ENCODE assay signal across 8 cellular contexts in genomic region chr1:213987422-213987875, GRCh38. TPM values are rescaled to one million over a fixed set of nuclear protein-coding genes. Genes with fewer than 3 reads are reported as not detected.
DNase-seq lines count a peak whose midpoint lies in the region; FAIRE-seq and TF ChIP-seq lines count a peak whose summit lies in the region.

No MANE protein-coding gene starts in this region.

- H3K4me1 ChIP-seq in NT2/D1 (ENCODE audit: insufficient read depth, insufficient read length) (peaks cover 11% of the 10 kb centered on the region), endothelial cell of umbilical vein (ENCODE audit: control insufficient read depth, extremely low read depth, insufficient read depth, low read length) (peaks cover 16% of the 10 kb centered on the region)

- FAIRE-seq in endothelial cell of umbilical vein (lab: Jason Lieb, UNC): peak; percentile 33

- no peaks in the 10 kb centered on the region for H3K9me1 ChIP-seq in endothelial cell of umbilical vein (replicated peaks; ENCODE audit: control insufficient read depth, extremely low read depth, insufficient read depth, low read length)

- POLR2A ChIA-PET in endothelial cell of umbilical vein (lab: Charles Lee): interaction anchor here (0.6 to 1.4 kb wide), 13 partner anchors 10 to 564 kb away, joined by 3 to 25 read pairs (median 4); partner anchors contain the start of gene PTPN14

- dilution Hi-C loops in endothelial cell of umbilical vein (cut with MboI; ENCODE audit: extremely low pct_ligation_motif_present, low sequenced_read_pairs): no loop called here

- BruUV-seq in endothelial cell of umbilical vein (replicated peaks; lab: Mats Ljungman, UMichigan): no TSS peak

- H2AFZ ChIP-seq in endothelial cell of umbilical vein (ENCODE audit: low read depth, low read length): no peak overlapping the region

- H3K27ac Mint-ChIP-seq in nephron progenitor cell: peak overlapping the region; percentile 99

- H3K9me3 Mint-ChIP-seq in nephron progenitor cell: no peaks in the 10 kb centered on the region

- H3K27me3 ChIP-seq in NT2/D1 (ENCODE audit: insufficient read depth, insufficient read length) (peaks cover 79% of the 10 kb centered on the region), endothelial cell of umbilical vein (ENCODE audit: control insufficient read depth in 2 of 2, insufficient read depth in 2 of 2, low read length in 2 of 2) (peaks cover 33 to 47% of the 10 kb centered on the region in 2 experiments)

- TF ChIP-seq CTCF in GM12865 (IDR thresholded peaks at IDR 0.05; ENCODE audit: insufficient read depth, low read depth, low read length, missing control alignments) (no peak), endothelial cell of umbilical vein (IDR thresholded peaks at IDR 0.05; ENCODE audit: extremely low read depth in 1 of 2, insufficient read depth in 1 of 2, low read depth in 1 of 2, low read length in 2 of 2) (no peak), nephron progenitor cell (IDR thresholded peaks at IDR 0.05) (no peak)

- peaks cover 34% of the 10 kb centered on the region for H3K27me3 Mint-ChIP-seq in nephron progenitor cell (ENCODE audit: low read depth, poor library complexity)

- H3K4me1 Mint-ChIP-seq in nephron progenitor cell: peaks cover 71% of the 10 kb centered on the region

- DNase-seq in GM12865 (ENCODE audit: low read depth) (peak; percentile 30), HCEC 1CT (peak; percentile 10), NT2/D1 (ENCODE audit: low read depth, low spot score) (no peak), endothelial cell of umbilical vein (ENCODE audit: low read depth, low spot score) (no peak), nephron progenitor cell (no peak), CD1c-positive myeloid dendritic cell (ENCODE audit: extremely low spot score) (no peak), AML-193 (lab: John Stamatoyannopoulos, UW) (no peak), HUDEP-2 (lab: John Stamatoyannopoulos, UW; ENCODE audit: unreplicated experiment in 76 of 76) (no peak)

- no peak overlapping the region for H3K27ac ChIP-seq in endothelial cell of umbilical vein (ENCODE audit: insufficient read depth, low read depth, low read length)

- CTCF ChIA-PET in endothelial cell of umbilical vein (lab: Charles Lee): interaction anchor here (0.6 to 4.4 kb wide), 11 partner anchors 10 to 865 kb away, joined by 3 to 48 read pairs (median 4); no protein-coding TSS in a partner anchor

- no peaks in the 10 kb centered on the region for H3K79me2 ChIP-seq in endothelial cell of umbilical vein (ENCODE audit: control insufficient read depth, insufficient read depth, low read length)

- H3K9me3 ChIP-seq in NT2/D1 (ENCODE audit: insufficient read depth, low read length) (no peaks in the 10 kb centered on the region), endothelial cell of umbilical vein (replicated peaks; ENCODE audit: control insufficient read depth, insufficient read depth, low read length) (no peaks in the 10 kb centered on the region)

- peak overlapping the region; percentile 84 for H3K4me2 ChIP-seq in endothelial cell of umbilical vein (ENCODE audit: insufficient read depth, low read length)

- H3K4me3 Mint-ChIP-seq in nephron progenitor cell: peak overlapping the region; percentile 98

- H3K9ac ChIP-seq in NT2/D1 (ENCODE audit: insufficient read length, low read depth) (no peak overlapping the region), endothelial cell of umbilical vein (replicated peaks; ENCODE audit: extremely low read depth, insufficient read depth, low read length) (no peak overlapping the region)

- no peak for TF ChIP-seq POLR2A in endothelial cell of umbilical vein (IDR thresholded peaks at IDR 0.05; ENCODE audit: low read depth, low read length)

- H3K36me3 Mint-ChIP-seq in nephron progenitor cell (ENCODE audit: low read depth): no peaks in the 10 kb centered on the region

- intact Hi-C loops in endothelial cell of umbilical vein (cut with micrococcal nuclease): loop anchor here (1.0 to 5.0 kb wide), 6 partner anchors 15 to 1580 kb away; partner anchors contain the start of gene KCTD3

- no peaks in the 10 kb centered on the region for H4K20me1 ChIP-seq in endothelial cell of umbilical vein (replicated peaks; ENCODE audit: control insufficient read depth, extremely low read depth, insufficient read depth, low read length)

- no peaks in the 10 kb centered on the region for H3K36me3 ChIP-seq in NT2/D1 (ENCODE audit: insufficient read depth, insufficient read length, low read length)
- no peaks in the 10 kb centered on the region for H3K36me3 ChIP-seq in endothelial cell of umbilical vein (ENCODE audit: control insufficient read depth in 2 of 2, extremely low read depth in 1 of 2, insufficient read depth in 2 of 2, low read length in 2 of 2)

- H3K4me3 ChIP-seq in GM12865 (ENCODE audit: low read depth, low read length) (peak overlapping the region; percentile 48), NT2/D1 (ENCODE audit: insufficient read length, low read depth) (peak overlapping the region; percentile 61), endothelial cell of umbilical vein (replicated peaks in 1 of 3; ENCODE audit: insufficient read depth in 1 of 3, low read depth in 1 of 3, low read length in 3 of 3) (peak overlapping the region; percentile 33 to 79 (median 45))

TF ChIP-seq in endothelial cell of umbilical vein, 7 proteins besides CTCF, POLR2A, EP300 and RAD21:
- TF ChIP-seq GATA2 (IDR thresholded peaks at IDR 0.05; ENCODE audit: insufficient read depth, insufficient read length, low read depth, low read length) (no peak), POLR2AphosphoS5 (IDR thresholded peaks at IDR 0.05; ENCODE audit: insufficient read depth, low read depth, low read length) (no peak), JUN (IDR thresholded peaks at IDR 0.05; ENCODE audit: borderline replicate concordance, insufficient read depth, insufficient read length, low read depth) (no peak), FOS (IDR thresholded peaks at IDR 0.05; ENCODE audit: borderline replicate concordance, insufficient read depth, low read length) (no peak), MYC (IDR thresholded peaks at IDR 0.05; ENCODE audit: low read depth, low read length) (no peak), MAX (IDR thresholded peaks at IDR 0.05; ENCODE audit: insufficient read depth, insufficient read length) (no peak), EZH2 (IDR thresholded peaks at IDR 0.05; ENCODE audit: borderline replicate concordance, low read depth, low read length, severe bottlenecking) (no peak)

RNA-seq across cellular contexts. Expression of gene PROX1, which starts 0.3 kb away (rescaled TPM):
- 3.3 and 4.0 TPM in 2 replicates for total RNA-seq in endothelial cell of umbilical vein
- polyA plus RNA-seq in endothelial cell of umbilical vein: 1.5 and 2.2 TPM in 2 replicates
- 0.42 and 0.46 TPM in 2 replicates for polyA plus RNA-seq in endothelial cell of umbilical vein (2011; cell fraction: cytosol; rRNA removed)
- polyA plus RNA-seq in endothelial cell of umbilical vein (2011; cell fraction: nucleus; rRNA removed): 3.0 and 3.4 TPM in 2 replicates
- 1.0 and 1.2 TPM in 2 replicates for polyA plus RNA-seq in endothelial cell of umbilical vein (2012)
- polyA minus RNA-seq in endothelial cell of umbilical vein: 4.3 and 14.9 TPM in 2 replicates
- not detected for polyA minus RNA-seq in endothelial cell of umbilical vein (2011; cell fraction: cytosol; rRNA and poly(A)+ RNA removed)
- polyA minus RNA-seq in endothelial cell of umbilical vein (2011; cell fraction: nucleus; rRNA and poly(A)+ RNA removed): 9.2 and 11.3 TPM in 2 replicates

Comparison
In these comparisons a context has a peak if more than half of its experiments do, and no peak if none do; other contexts are left out.
1. DNase-seq: peak in GM12865 (single experiment) and HCEC 1CT (single experiment); none in NT2/D1 (single experiment), endothelial cell of umbilical vein (single experiment), nephron progenitor cell (single experiment), CD1c-positive myeloid dendritic cell (single experiment), AML-193 (0 of 2) and HUDEP-2 (0 of 76).
2. Peak in every context shown above with its lines, with median percentiles within 50 percentile points of each other: H3K4me3 ChIP-seq.